In genomic region chr14:24036180-24036962, GRCh38 we compare ENCODE assay signal across 8 cellular contexts. TPM values are rescaled to one million over a fixed set of nuclear protein-coding genes. Genes with fewer than 3 reads are reported as not detected.
DNase-seq lines count a peak whose midpoint lies in the region; ATAC-seq and TF ChIP-seq lines count a peak whose summit lies in the region.
"Not testable (repeated sequence)": the region's sequence is repeated elsewhere in the genome, so short reads cannot be mapped to it uniquely, and the experiment has no call there.

No MANE protein-coding gene starts in this region.

- BruUV-seq in OCI-LY7 (replicated peaks; lab: Mats Ljungman, UMichigan): not testable (repeated sequence)

- not testable (repeated sequence) for H3K4me1 ChIP-seq in OCI-LY7 (ENCODE audit: insufficient read depth, low read length, poor library complexity, severe bottlenecking)

- intact Hi-C loops in OCI-LY7 (cut with micrococcal nuclease; ENCODE audit: unreplicated experiment): not testable (repeated sequence)

- not testable (repeated sequence) for H3K9me2 ChIP-seq in OCI-LY7 (ENCODE audit: insufficient read depth, low read length)

- H3K4me3 Mint-ChIP-seq in activated T-cell treated with anti-CD3 and anti-CD28 coated beads, Interleukin-2, amount 50 U/mL, for 24 hours: peak overlapping the region; percentile 86

- peak overlapping the region; percentile 73 for H2AFZ ChIP-seq in OCI-LY7 (ENCODE audit: low read length)

- TF ChIP-seq CTCF in OCI-LY7 (conservative IDR thresholded peaks at IDR 0.05; ENCODE audit: low read length) (peak; percentile 85), epithelial cell of proximal tubule (conservative IDR thresholded peaks at IDR 0.05; ENCODE audit: low read depth, low read length) (peak; percentile 84)

- not testable (repeated sequence) for H3K36me3 Mint-ChIP-seq in activated T-cell treated with anti-CD3 and anti-CD28 coated beads, Interleukin-2, amount 50 U/mL, for 24 hours (ENCODE audit: low read depth)

- peak overlapping the region; percentile 90 for H3K27ac Mint-ChIP-seq in activated T-cell treated with anti-CD3 and anti-CD28 coated beads, Interleukin-2, amount 50 U/mL, for 24 hours

- DNase-seq in D341Med (ENCODE audit: low spot score): peak; percentile 83
- DNase-seq in OCI-LY7 (ENCODE audit: low spot score): peak; percentile 54
- peak; percentile 77 for DNase-seq in activated T-cell treated with anti-CD3 and anti-CD28 coated beads, Interleukin-2, amount 50 U/mL, for 24 hours
- not testable (repeated sequence) for DNase-seq in epithelial cell of proximal tubule (ENCODE audit: low read depth)
- peak; percentile 81 for DNase-seq in midbrain (lab: John Stamatoyannopoulos, UW)
- DNase-seq in stimulated activated CD8-positive, alpha-beta memory T cell treated with anti-CD3 and anti-CD28 coated beads, Interleukin-15, amount 100 ng/mL, for 24 hours (ENCODE audit: low read depth): peak; percentile 29

- not testable (repeated sequence) for H3K79me2 ChIP-seq in OCI-LY7 (ENCODE audit: insufficient read depth, low read depth, low read length)

- H3K4me2 ChIP-seq in OCI-LY7 (ENCODE audit: low read length): peak overlapping the region; percentile 62

- peaks cover 21% of the 10 kb centered on the region for H3K9me3 ChIP-seq in KOPT-K1 (ENCODE audit: insufficient read depth, low read length, poor library complexity, severe bottlenecking)
- not testable (repeated sequence) for H3K9me3 ChIP-seq in OCI-LY7 (ENCODE audit: low read length)

- H3K36me3 ChIP-seq in KOPT-K1 (ENCODE audit: insufficient read depth, low read length); OCI-LY7 (ENCODE audit: insufficient read depth, low read length): not testable (repeated sequence)

- peaks cover 13% of the 10 kb centered on the region for H3K4me1 Mint-ChIP-seq in activated T-cell treated with anti-CD3 and anti-CD28 coated beads, Interleukin-2, amount 50 U/mL, for 24 hours (ENCODE audit: low read depth)

- H3K27ac ChIP-seq in KOPT-K1 (ENCODE audit: low read depth, low read length, poor library complexity, severe bottlenecking): peak overlapping the region; percentile 94
- H3K27ac ChIP-seq in OCI-LY7 (ENCODE audit: low read depth, low read length, poor library complexity, severe bottlenecking): not testable (repeated sequence)

- H4K20me1 ChIP-seq in OCI-LY7 (ENCODE audit: insufficient read depth, low read length): not testable (repeated sequence)

- CTCF ChIA-PET in OCI-LY7 (lab: Charles Lee; ENCODE audit: unreplicated experiment): not testable (repeated sequence)

- peak; percentile 66 for ATAC-seq in GM21576 (IDR thresholded peaks at IDR 0.05; ENCODE audit: unreplicated experiment)

- H3K27me3 Mint-ChIP-seq in activated T-cell treated with anti-CD3 and anti-CD28 coated beads, Interleukin-2, amount 50 U/mL, for 24 hours: not testable (repeated sequence)

- POLR2A ChIA-PET in OCI-LY7 (lab: Charles Lee): not testable (repeated sequence)

- H3K4me3 ChIP-seq in OCI-LY7 (ENCODE audit: low read depth, low read length, poor library complexity, severe bottlenecking): peak overlapping the region; percentile 40
- H3K4me3 ChIP-seq in epithelial cell of proximal tubule (ENCODE audit: low read depth, low read length): peak overlapping the region; percentile 67

- H3K9me3 Mint-ChIP-seq in activated T-cell treated with anti-CD3 and anti-CD28 coated beads, Interleukin-2, amount 50 U/mL, for 24 hours: not testable (repeated sequence)

RNA-seq across cellular contexts. Expression of gene CARMIL3, which starts 15.4 kb away (rescaled TPM):
- 0.03 and 0.32 TPM in 2 replicates for total RNA-seq in OCI-LY7 (2014; rRNA removed; shearing (Covaris generic))
- total RNA-seq in OCI-LY7 (2022): 0.21 TPM in 1 of 2 replicates, not detected in the other
- total RNA-seq in epithelial cell of proximal tubule: 0.07 TPM in 1 of 2 replicates, not detected in the other

RNA-seq across cellular contexts. Expression of gene CPNE6, which starts 35.0 kb away (rescaled TPM):
- 0.10 TPM in 1 of 2 replicates, not detected in the other for total RNA-seq in OCI-LY7 (2014; rRNA removed; shearing (Covaris generic))
- total RNA-seq in OCI-LY7 (2022): not detected in 2 replicates
- not detected in 2 replicates for total RNA-seq in epithelial cell of proximal tubule

RNA-seq across cellular contexts. Expression of gene DHRS4L2, which starts 47.6 kb away (rescaled TPM):
- total RNA-seq in OCI-LY7 (2014; rRNA removed; shearing (Covaris generic)): 12.9 and 24.2 TPM in 2 replicates
- total RNA-seq in OCI-LY7 (2022): 18.6 and 18.8 TPM in 2 replicates
- 13.6 and 14.8 TPM in 2 replicates for total RNA-seq in epithelial cell of proximal tubule

RNA-seq across cellular contexts. Expression of gene PCK2, which starts 57.7 kb away (rescaled TPM):
- 33.7 and 43.6 TPM in 2 replicates for total RNA-seq in OCI-LY7 (2014; rRNA removed; shearing (Covaris generic))
- total RNA-seq in OCI-LY7 (2022): 130 TPM in 2 replicates
- total RNA-seq in epithelial cell of proximal tubule: 40.0 and 47.7 TPM in 2 replicates
